8 cellular contexts compared by ENCODE assay signal in the genomic region with DNA sequence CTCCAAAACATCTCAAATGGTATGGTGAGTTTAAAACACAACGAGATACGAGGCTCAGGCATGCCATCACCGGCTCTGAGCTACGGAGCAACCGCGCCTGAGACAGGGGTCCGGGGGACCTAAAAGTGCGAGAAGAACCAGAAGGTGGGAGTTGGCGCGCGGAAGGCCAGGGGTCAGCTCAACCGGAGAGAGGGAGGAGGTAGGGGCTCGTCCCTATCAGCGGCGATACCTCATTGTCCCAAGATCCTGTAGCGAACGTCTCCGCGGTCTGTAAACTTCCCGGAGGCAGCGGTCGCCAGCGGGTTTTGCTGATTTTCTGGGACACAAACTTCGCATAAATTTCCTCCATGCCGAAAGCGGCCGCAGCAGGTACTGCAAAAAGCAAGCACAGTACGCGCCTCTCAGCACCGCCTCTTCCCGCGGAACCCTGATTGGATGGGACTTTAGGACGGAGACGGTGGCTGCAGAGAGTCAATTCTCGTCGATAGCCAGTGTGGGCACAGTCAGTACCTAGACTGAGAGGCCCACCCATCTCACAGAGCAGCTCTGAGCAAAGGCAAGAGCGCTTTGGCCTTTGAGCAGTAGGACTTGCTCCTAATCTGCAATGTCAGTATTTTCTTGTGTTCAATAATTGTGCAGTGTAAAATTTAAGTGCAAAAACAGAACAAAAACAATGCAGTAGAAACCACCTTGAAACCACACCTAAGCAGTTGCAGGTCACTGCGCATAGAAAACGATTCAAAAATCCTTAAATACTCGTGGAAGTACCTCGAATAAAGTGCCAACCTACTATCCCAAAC. TPM values are rescaled to one million over a fixed set of nuclear protein-coding genes. Genes with fewer than 3 reads are reported as not detected.
DNase-seq lines count a peak whose midpoint lies in the region; TF ChIP-seq lines count a peak whose summit lies in the region.

TSS of gene NUP43 (minus strand) at position 383 of the 800 bp plus-strand sequence. CDS start at position 349, 34 bp downstream.

- POLR2A ChIA-PET in HEK293T (lab: Yijun Ruan, JAX): interaction anchor here (0.8 to 2.0 kb wide), 4 partner anchors 9 to 178 kb away, joined by 3 to 12 read pairs (median 6); partner anchors contain the start of gene LATS1
- POLR2A ChIA-PET in SK-N-SH (lab: Yijun Ruan, JAX): interaction anchor here (1.8 kb wide), 1 partner anchor 29 kb away, joined by 5 read pairs; the partner anchor contains the start of gene LATS1

- H3K4me3 ChIP-seq in GM06990 (replicated peaks; ENCODE audit: low read depth, low read length) (peak within 1 kb of the TSS; percentile 94), SK-N-SH (ENCODE audit: low read depth in 2 of 2, low read length in 1 of 2) (peak within 1 kb of the TSS; percentile 86 to 95), ovary (peak within 1 kb of the TSS; percentile 95), thyroid gland (replicated peaks in 1 of 3) (peak within 1 kb of the TSS; percentile 42 to 66 (median 63))

- H3K9me2 ChIP-seq in SK-N-SH: no peaks in the 10 kb centered on the region

- peaks cover 0 to 5% of the 10 kb centered on the region in 2 experiments; a peak in 2 of 4 replicates for H3K4me1 ChIP-seq in SK-N-SH (ENCODE audit: control insufficient read depth in 1 of 2, insufficient read depth in 2 of 2, low read depth in 1 of 2, low read length in 1 of 2)
- peaks cover 7% of the 10 kb centered on the region for H3K4me1 ChIP-seq in ovary (ENCODE audit: insufficient read depth)
- peaks cover 20 to 25% of the 10 kb centered on the region in 2 donors for H3K4me1 ChIP-seq in thyroid gland

- H3K9ac ChIP-seq in SK-N-SH: peak within 1 kb of the TSS; percentile 91

- CTCF ChIA-PET in HEK293T (lab: Yijun Ruan, JAX) (interaction anchor here (0.6 to 1.0 kb wide), 3 partner anchors 22 to 243 kb away, joined by 3 to 6 read pairs (median 5); no protein-coding TSS in a partner anchor), SK-N-SH (lab: Yijun Ruan, JAX) (interaction anchor here (0.6 to 2.9 kb wide), 6 partner anchors 11 to 1128 kb away, joined by 3 to 16 read pairs (median 4); no protein-coding TSS in a partner anchor)

- H3K9me3 ChIP-seq in SK-N-SH (no peaks in the 10 kb centered on the region), ovary (no peaks in the 10 kb centered on the region), thyroid gland (no peaks in the 10 kb centered on the region)

- H3K36me3 ChIP-seq in GM06990 (ENCODE audit: control insufficient read depth, insufficient read depth, low read length) (no peaks in the 10 kb centered on the region; the same call in none of the 2 replicates), SK-N-SH (replicated peaks in 1 of 2; ENCODE audit: control insufficient read depth in 1 of 2, insufficient read depth in 2 of 2, low read length in 1 of 2) (peaks cover 5 to 9% of the 10 kb centered on the region in 2 experiments), ovary (no peaks in the 10 kb centered on the region), thyroid gland (peaks cover 3 to 11% of the 10 kb centered on the region in 2 donors)

- intact Hi-C loops in ovary (cut with DNase I): no loop called here
- intact Hi-C loops in thyroid gland (cut with DNase I): no loop called here

- H3F3A ChIP-seq in SK-N-SH (replicated peaks; ENCODE audit: insufficient read depth): peaks cover 21% of the 10 kb centered on the region

- no peaks in the 10 kb centered on the region for H3K36me3 Mint-ChIP-seq in activated naive CD4-positive, alpha-beta T cell treated with anti-CD3 and anti-CD28 coated beads, Interleukin-2, amount 50 U/mL, for 24 hours
- H3K36me3 Mint-ChIP-seq in glutamatergic neuron (ENCODE audit: unreplicated experiment): no peaks in the 10 kb centered on the region

- peak within 1 kb of the TSS; percentile 96 for H3K27ac Mint-ChIP-seq in activated naive CD4-positive, alpha-beta T cell treated with anti-CD3 and anti-CD28 coated beads, Interleukin-2, amount 50 U/mL, for 24 hours
- peak within 1 kb of the TSS; percentile 87 for H3K27ac Mint-ChIP-seq in glutamatergic neuron (ENCODE audit: unreplicated experiment)

- H3K79me2 ChIP-seq in SK-N-SH (ENCODE audit: insufficient read depth): peaks cover 50% of the 10 kb centered on the region

- peak within 1 kb of the TSS; percentile 51 to 63; a peak in 3 of 4 replicates for H3K27ac ChIP-seq in SK-N-SH (ENCODE audit: low read depth in 2 of 2, low read length in 1 of 2)
- peak within 1 kb of the TSS in 1 of 2 donors; percentile 61 for H3K27ac ChIP-seq in ovary
- peak within 1 kb of the TSS in 2 of 3 donors; percentile 51 to 55 for H3K27ac ChIP-seq in thyroid gland

- H3K27me3 ChIP-seq in GM06990 (replicated peaks; ENCODE audit: control insufficient read depth, insufficient read depth, low read length) (no peaks in the 10 kb centered on the region), SK-N-SH (ENCODE audit: insufficient read depth) (no peaks in the 10 kb centered on the region), ovary (no peaks in the 10 kb centered on the region), thyroid gland (no peaks in the 10 kb centered on the region)

- TF ChIP-seq POLR2A in ovary (IDR thresholded peaks at IDR 0.05) (peak; percentile 17), thyroid gland (IDR thresholded peaks at IDR 0.05) (peak in 1 of 2 donors; percentile 59)

- no peaks in the 10 kb centered on the region for H3K27me3 Mint-ChIP-seq in activated naive CD4-positive, alpha-beta T cell treated with anti-CD3 and anti-CD28 coated beads, Interleukin-2, amount 50 U/mL, for 24 hours
- H3K27me3 Mint-ChIP-seq in glutamatergic neuron (ENCODE audit: unreplicated experiment): peaks cover 9% of the 10 kb centered on the region

- DNase-seq in GM06990 (ENCODE audit: extremely low read depth, insufficient read length): peak; percentile 86
- peak; percentile 90 for DNase-seq in HEK293T (ENCODE audit: extremely low spot score)
- peak; percentile 96 for DNase-seq in NAMALWA (ENCODE audit: low spot score)
- DNase-seq in SK-N-SH: peak; percentile 86
- DNase-seq in glutamatergic neuron: peak; percentile 95
- peak; percentile 92 to 96 (median 93) for DNase-seq in ovary
- peak; percentile 91 to 95 for DNase-seq in thyroid gland

- TF ChIP-seq EP300 in SK-N-SH (IDR thresholded peaks at IDR 0.05; ENCODE audit: borderline replicate concordance in 1 of 2, low read depth in 1 of 2, low read length in 1 of 2) (no peak), ovary (IDR thresholded peaks at IDR 0.05) (no peak)

- no peak for TF ChIP-seq RAD21 in SK-N-SH (IDR thresholded peaks at IDR 0.05; ENCODE audit: low read length)

- H3K4me2 ChIP-seq in SK-N-SH: peak within 1 kb of the TSS; percentile 85

- no peaks in the 10 kb centered on the region for H4K20me1 ChIP-seq in SK-N-SH (ENCODE audit: insufficient read depth)

- peak; percentile 25 for TF ChIP-seq CTCF in GM06990 (IDR thresholded peaks at IDR 0.05; ENCODE audit: insufficient read depth, low read length, poor library complexity, severe bottlenecking)
- peak; percentile 47; the same call in 1 of the 2 replicates for TF ChIP-seq CTCF in SK-N-SH (IDR thresholded peaks at IDR 0.05)
- peak; percentile 69 for TF ChIP-seq CTCF in glutamatergic neuron (IDR thresholded peaks at IDR 0.05; ENCODE audit: partially characterized antibody, unreplicated experiment)
- peak; percentile 47 to 79 (median 60) for TF ChIP-seq CTCF in ovary (IDR thresholded peaks at IDR 0.05)
- TF ChIP-seq CTCF in thyroid gland (IDR thresholded peaks at IDR 0.05): peak in 5 of 6 experiments; percentile 51 to 76 (median 64)

- peak within 1 kb of the TSS; percentile 99 for H3K4me3 Mint-ChIP-seq in activated naive CD4-positive, alpha-beta T cell treated with anti-CD3 and anti-CD28 coated beads, Interleukin-2, amount 50 U/mL, for 24 hours
- H3K4me3 Mint-ChIP-seq in glutamatergic neuron (ENCODE audit: unreplicated experiment): peak within 1 kb of the TSS; percentile 98

- 6% methylated on average over 29 of the region's 41 CpGs for WGBS in SK-N-SH (ENCODE audit: low lambda C conversion rate)
- 4 to 5% (median 4%) methylated on average over 41 of the region's 41 CpGs for WGBS in ovary, 3 donors
- WGBS in thyroid gland, 2 donors: 5 to 6% methylated on average over 38 to 41 of the region's 41 CpGs

- H3K9me3 Mint-ChIP-seq in activated naive CD4-positive, alpha-beta T cell treated with anti-CD3 and anti-CD28 coated beads, Interleukin-2, amount 50 U/mL, for 24 hours: no peaks in the 10 kb centered on the region
- H3K9me3 Mint-ChIP-seq in glutamatergic neuron (ENCODE audit: unreplicated experiment): peaks cover 12% of the 10 kb centered on the region

- H3K4me1 Mint-ChIP-seq in activated naive CD4-positive, alpha-beta T cell treated with anti-CD3 and anti-CD28 coated beads, Interleukin-2, amount 50 U/mL, for 24 hours: peaks cover 29% of the 10 kb centered on the region
- H3K4me1 Mint-ChIP-seq in glutamatergic neuron (ENCODE audit: low read depth, unreplicated experiment): peaks cover 10% of the 10 kb centered on the region

- peak within 1 kb of the TSS; percentile 92 for H2AFZ ChIP-seq in SK-N-SH (ENCODE audit: low read depth)

TF ChIP-seq in HEK293T, 16 proteins besides CTCF, POLR2A, EP300 and RAD21:
- TF ChIP-seq ELF4 (IDR thresholded peaks at IDR 0.05) (no peak), FOXK2 (IDR thresholded peaks at IDR 0.05) (no peak), L3MBTL2 (conservative IDR thresholded peaks at IDR 0.05) (peak; percentile 73; the same call in 1 of the 2 replicates), HDGF (IDR thresholded peaks at IDR 0.05; ENCODE audit: borderline replicate concordance) (peak; percentile 81; the same call in 1 of the 2 replicates), FOXM1 (IDR thresholded peaks at IDR 0.05; ENCODE audit: borderline replicate concordance) (0 out of 2 replicates have a peak, but pooled peaks have one; percentile 27)

TF ChIP-seq in SK-N-SH, 30 proteins besides CTCF, POLR2A, EP300 and RAD21 (continues in another document):
- TF ChIP-seq, protein P1, sequence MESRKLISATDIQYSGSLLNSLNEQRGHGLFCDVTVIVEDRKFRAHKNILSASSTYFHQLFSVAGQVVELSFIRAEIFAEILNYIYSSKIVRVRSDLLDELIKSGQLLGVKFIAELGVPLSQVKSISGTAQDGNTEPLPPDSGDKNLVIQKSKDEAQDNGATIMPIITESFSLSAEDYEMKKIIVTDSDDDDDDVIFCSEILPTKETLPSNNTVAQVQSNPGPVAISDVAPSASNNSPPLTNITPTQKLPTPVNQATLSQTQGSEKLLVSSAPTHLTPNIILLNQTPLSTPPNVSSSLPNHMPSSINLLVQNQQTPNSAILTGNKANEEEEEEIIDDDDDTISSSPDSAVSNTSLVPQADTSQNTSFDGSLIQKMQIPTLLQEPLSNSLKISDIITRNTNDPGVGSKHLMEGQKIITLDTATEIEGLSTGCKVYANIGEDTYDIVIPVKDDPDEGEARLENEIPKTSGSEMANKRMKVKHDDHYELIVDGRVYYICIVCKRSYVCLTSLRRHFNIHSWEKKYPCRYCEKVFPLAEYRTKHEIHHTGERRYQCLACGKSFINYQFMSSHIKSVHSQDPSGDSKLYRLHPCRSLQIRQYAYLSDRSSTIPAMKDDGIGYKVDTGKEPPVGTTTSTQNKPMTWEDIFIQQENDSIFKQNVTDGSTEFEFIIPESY (IDR thresholded peaks at IDR 0.05; ENCODE audit: borderline replicate concordance, low read depth): no peak

RNA-seq across cellular contexts. Expression of gene NUP43, which starts in this region (rescaled TPM):
- polyA plus RNA-seq in SK-N-SH (2012; rRNA removed): 10.1 and 16.4 TPM in 2 replicates
- polyA plus RNA-seq in SK-N-SH (2012; cell fraction: cytosol; rRNA removed): 9.6 and 11.8 TPM in 2 replicates
- 19.9 and 49.9 TPM in 2 replicates for polyA plus RNA-seq in SK-N-SH (2012; cell fraction: nucleus; rRNA removed)
- 27.6 TPM for total RNA-seq in glutamatergic neuron (ENCODE audit: unreplicated experiment)
- 10 to 100 TPM; 14.2 to 37.3 (median 26.0) TPM for total RNA-seq in ovary
- polyA plus RNA-seq in ovary: 10 to 100 TPM in 1 of 2 donors, 1 to 10 TPM in 1; 8.9 to 20.2 TPM
- 100 to 1,000 TPM in 1 of 4 donors, 10 to 100 TPM in 3; 31.1 to 112 (median 53.7) TPM for total RNA-seq in thyroid gland
